15 cellular contexts compared by ENCODE assay signal in genomic region chr2:219661955-219662395, GRCh38. TPM values are rescaled to one million over a fixed set of nuclear protein-coding genes. Genes with fewer than 3 reads are reported as not detected.
DNase-seq lines count a peak whose midpoint lies in the region; ATAC-seq and TF ChIP-seq lines count a peak whose summit lies in the region.
"Had no signal": no experiment of that assay in that cellular context is flagged by ENCODE, and none has a peak within 500 bp of the region (broad histone marks: within the 10 kb centered on the region; RNA-seq: fewer than 3 reads in every experiment).

No MANE protein-coding gene starts in this region.

- peak overlapping the region; percentile 87 for H2AK5ac ChIP-seq in trophoblast cell (ENCODE audit: low read length)

- H3K18ac ChIP-seq in trophoblast cell (ENCODE audit: low read length): peak overlapping the region; percentile 55

- H3K4me3 Mint-ChIP-seq in naive thymus-derived CD4-positive, alpha-beta T cell: no peak overlapping the region
- H3K4me3 Mint-ChIP-seq: activated CD4-positive, alpha-beta T cell treated with anti-CD3 and anti-CD28 coated beads, Interleukin-2, amount 10 ng/mL, durations not matched to agents 7 days and 5 days; activated naive CD8-positive, alpha-beta T cell treated with anti-CD3 and anti-CD28 coated beads, Interleukin-2, amount 10 ng/mL, durations not matched to agents 7 days and 5 days had no signal

- peak overlapping the region; percentile 25 for H3K4ac ChIP-seq in trophoblast cell (ENCODE audit: low read depth, low read length)

- H3K27me3 Mint-ChIP-seq in naive thymus-derived CD4-positive, alpha-beta T cell: peaks cover 9 to 41% (median 20%) of the 10 kb centered on the region in 5 donors

- peaks cover 0 to 10% (median 4%) of the 10 kb centered on the region in 11 donors for H3K9me3 Mint-ChIP-seq in naive thymus-derived CD4-positive, alpha-beta T cell
- H3K9me3 Mint-ChIP-seq: activated CD4-positive, alpha-beta T cell treated with anti-CD3 and anti-CD28 coated beads, Interleukin-2, amount 10 ng/mL, durations not matched to agents 7 days and 5 days; activated naive CD8-positive, alpha-beta T cell treated with anti-CD3 and anti-CD28 coated beads, Interleukin-2, amount 10 ng/mL, durations not matched to agents 7 days and 5 days had no signal

- no peak for TF ChIP-seq CTCF in coronary artery (IDR thresholded peaks at IDR 0.05)
- TF ChIP-seq CTCF in ascending aorta (IDR thresholded peaks at IDR 0.05): no peak

- no peak overlapping the region for H3K9ac ChIP-seq in trophoblast cell (ENCODE audit: low read length)

- no peaks in the 10 kb centered on the region for H3K36me3 ChIP-seq in trophoblast cell (ENCODE audit: control insufficient read depth in 1 of 2, insufficient read depth in 2 of 2, low read length in 2 of 2)
- H3K36me3 ChIP-seq in ascending aorta: no peaks in the 10 kb centered on the region
- no peaks in the 10 kb centered on the region for H3K36me3 ChIP-seq in naive thymus-derived CD4-positive, alpha-beta T cell (ENCODE audit: control insufficient read depth in 2 of 3, insufficient read depth in 3 of 3, low read length in 3 of 3)
- H3K36me3 ChIP-seq: upper lobe of right lung had no signal

- no CpG with 5 or more reads among the region's 1 CpG for WGBS in trophoblast cell (ENCODE audit: extremely low coverage, insufficient coverage, insufficient read length)

- CTCF ChIA-PET in naive thymus-derived CD4-positive, alpha-beta T cell (lab: Charles Lee): no interaction called here

- H3K27me3 ChIP-seq in trophoblast cell (ENCODE audit: insufficient read depth, low read length) (no peaks in the 10 kb centered on the region), ascending aorta (no peaks in the 10 kb centered on the region)
- no peaks in the 10 kb centered on the region for H3K27me3 ChIP-seq in naive thymus-derived CD4-positive, alpha-beta T cell (ENCODE audit: control insufficient read depth in 2 of 2, insufficient read depth in 2 of 2, low read length in 2 of 2)
- H3K27me3 ChIP-seq: upper lobe of right lung had no signal

- no peak overlapping the region for H3K4me3 ChIP-seq in coronary artery
- no peak overlapping the region for H3K4me3 ChIP-seq in trophoblast cell (ENCODE audit: low read depth, low read length)
- H3K4me3 ChIP-seq in ascending aorta: no peak overlapping the region
- H3K4me3 ChIP-seq in naive thymus-derived CD4-positive, alpha-beta T cell (ENCODE audit: low read length): no peak overlapping the region
- H3K4me3 ChIP-seq: SK-N-MC, upper lobe of right lung had no signal

- peak; percentile 21 for ATAC-seq in GM18909 (IDR thresholded peaks at IDR 0.05; ENCODE audit: poor library complexity, unreplicated experiment)
- ATAC-seq in HG03280 (IDR thresholded peaks at IDR 0.05; ENCODE audit: unreplicated experiment): peak; percentile 14
- ATAC-seq in naive thymus-derived CD4-positive, alpha-beta T cell: no peak
- ATAC-seq in HG03439 (IDR thresholded peaks at IDR 0.05; ENCODE audit: unreplicated experiment): no peak
- ATAC-seq: upper lobe of right lung had no signal

- POLR2A ChIA-PET in naive thymus-derived CD4-positive, alpha-beta T cell (lab: Charles Lee): no interaction called here

- H4K8ac ChIP-seq in trophoblast cell (ENCODE audit: low read depth, low read length): peak overlapping the region; percentile 72

- intact Hi-C loops in ascending aorta (cut with DNase I): no loop called here
- intact Hi-C loops in naive thymus-derived CD4-positive, alpha-beta T cell (cut with micrococcal nuclease): no loop called here

- no peaks in the 10 kb centered on the region for H3K36me3 Mint-ChIP-seq in naive thymus-derived CD4-positive, alpha-beta T cell
- H3K36me3 Mint-ChIP-seq: activated naive CD8-positive, alpha-beta T cell treated with anti-CD3 and anti-CD28 coated beads, Interleukin-2, amount 10 ng/mL, durations not matched to agents 7 days and 5 days had no signal

- H3K4me1 ChIP-seq in trophoblast cell (ENCODE audit: control insufficient read depth in 1 of 2, insufficient read depth in 2 of 2, low read length in 2 of 2) (peaks cover 16 to 23% of the 10 kb centered on the region in 2 experiments), ascending aorta (peaks cover 0 to 4% of the 10 kb centered on the region in 2 donors)
- H3K4me1 ChIP-seq in naive thymus-derived CD4-positive, alpha-beta T cell (ENCODE audit: control insufficient read depth in 2 of 2, insufficient read depth in 2 of 2, low read length in 2 of 2): no peaks in the 10 kb centered on the region
- H3K4me1 ChIP-seq: upper lobe of right lung had no signal

- no peak overlapping the region for H3K27ac Mint-ChIP-seq in naive thymus-derived CD4-positive, alpha-beta T cell
- H3K27ac Mint-ChIP-seq: activated CD4-positive, alpha-beta T cell treated with anti-CD3 and anti-CD28 coated beads, Interleukin-2, amount 10 ng/mL, durations not matched to agents 7 days and 5 days; activated naive CD8-positive, alpha-beta T cell treated with anti-CD3 and anti-CD28 coated beads, Interleukin-2, amount 10 ng/mL, durations not matched to agents 7 days and 5 days had no signal

- H4K12ac ChIP-seq in trophoblast cell (ENCODE audit: low read depth, low read length): no peak overlapping the region

- H2AFZ ChIP-seq in trophoblast cell (ENCODE audit: insufficient read depth, low read length, poor library complexity): no peak overlapping the region

- H3K27ac ChIP-seq in coronary artery (no peak overlapping the region), trophoblast cell (ENCODE audit: low read depth, low read length) (peak overlapping the region; percentile 95), ascending aorta (no peak overlapping the region)
- H3K27ac ChIP-seq in naive thymus-derived CD4-positive, alpha-beta T cell (ENCODE audit: low read depth, low read length): no peak overlapping the region
- H3K27ac ChIP-seq: SK-N-MC, upper lobe of right lung had no signal

- H2BK120ac ChIP-seq in trophoblast cell (ENCODE audit: insufficient read depth, low read length, poor library complexity): peak overlapping the region; percentile 93

- peak overlapping the region; percentile 93 for H2BK5ac ChIP-seq in trophoblast cell (ENCODE audit: low read depth, low read length, poor library complexity)

- H3K79me1 ChIP-seq in trophoblast cell (ENCODE audit: low read length): peaks cover 32% of the 10 kb centered on the region

- H3K23ac ChIP-seq in trophoblast cell (ENCODE audit: low read length): no peak overlapping the region

- no peaks in the 10 kb centered on the region for H3K9me3 ChIP-seq in trophoblast cell (ENCODE audit: insufficient read depth, low read depth, low read length)
- no peaks in the 10 kb centered on the region for H3K9me3 ChIP-seq in ascending aorta
- no peaks in the 10 kb centered on the region for H3K9me3 ChIP-seq in naive thymus-derived CD4-positive, alpha-beta T cell (ENCODE audit: control insufficient read depth in 2 of 3, low read length in 3 of 3)
- H3K9me3 ChIP-seq: upper lobe of right lung had no signal

- peaks cover 0 to 2% (median 0%) of the 10 kb centered on the region in 7 donors for H3K4me1 Mint-ChIP-seq in naive thymus-derived CD4-positive, alpha-beta T cell
- H3K4me1 Mint-ChIP-seq: activated CD4-positive, alpha-beta T cell treated with anti-CD3 and anti-CD28 coated beads, Interleukin-2, amount 10 ng/mL, durations not matched to agents 7 days and 5 days; activated naive CD8-positive, alpha-beta T cell treated with anti-CD3 and anti-CD28 coated beads, Interleukin-2, amount 10 ng/mL, durations not matched to agents 7 days and 5 days had no signal

- DNase-seq in coronary artery (ENCODE audit: low spot score): peak; percentile 5
- peak; percentile 93 to 94 for DNase-seq in trophoblast cell
- DNase-seq in ascending aorta (ENCODE audit: low spot score in 2 of 2): no peak
- DNase-seq in naive thymus-derived CD4-positive, alpha-beta T cell: no peak
- no peak for DNase-seq in NCI-H2171 treated with DMSO at 0.1 percent for 48 hours (lab: John Stamatoyannopoulos, UW)
- DNase-seq: activated CD4-positive, alpha-beta T cell treated with anti-CD3 and anti-CD28 coated beads, Interleukin-2, amount 10 ng/mL, durations not matched to agents 7 days and 5 days; activated naive CD8-positive, alpha-beta T cell treated with anti-CD3 and anti-CD28 coated beads, Interleukin-2, amount 10 ng/mL, durations not matched to agents 7 days and 5 days; hippocampal formation; MV-4-11; NCI-H510A; upper lobe of right lung had no signal

- H4K91ac ChIP-seq in trophoblast cell (ENCODE audit: low read depth, low read length): peak overlapping the region; percentile 94

- H3K4me2 ChIP-seq in trophoblast cell (ENCODE audit: low read length): peak overlapping the region; percentile 40

- no peaks in the 10 kb centered on the region for H3K79me2 ChIP-seq in trophoblast cell (ENCODE audit: control insufficient read depth, insufficient read depth, low read length, poor library complexity)

- H2BK12ac ChIP-seq in trophoblast cell (ENCODE audit: low read length): peak overlapping the region; percentile 63

- peak overlapping the region; percentile 73 for H3K14ac ChIP-seq in trophoblast cell (ENCODE audit: low read length)

RNA-seq across cellular contexts. Expression of gene SLC4A3, which starts 34.5 kb away (rescaled TPM):
- polyA plus RNA-seq in trophoblast cell (2013): 8.9 and 9.4 TPM in 2 replicates
- total RNA-seq in ascending aorta: 1.8 TPM
- total RNA-seq in naive thymus-derived CD4-positive, alpha-beta T cell: 1 to 10 TPM in 1 of 5 experiments, under 1 TPM in 2, not detected in 2; 0.19 to 3.4 (median 0.34) TPM
- not detected for polyA plus RNA-seq in naive thymus-derived CD4-positive, alpha-beta T cell
- total RNA-seq: activated CD4-positive, alpha-beta T cell treated with anti-CD3 and anti-CD28 coated beads, Interleukin-2, amount 10 ng/mL, durations not matched to agents 7 days and 5 days; activated naive CD8-positive, alpha-beta T cell treated with anti-CD3 and anti-CD28 coated beads, Interleukin-2, amount 10 ng/mL, durations not matched to agents 7 days and 5 days had no signal

Comparison
In these comparisons a context has a peak if more than half of its experiments do, and no peak if none do; other contexts are left out.
1. ATAC-seq: peak in GM18909 (single experiment) and HG03280 (single experiment); none in naive thymus-derived CD4-positive, alpha-beta T cell (single experiment) and HG03439 (single experiment).
2. DNase-seq: peak in coronary artery (single experiment) and trophoblast cell (2 of 2); none in ascending aorta (0 of 2), naive thymus-derived CD4-positive, alpha-beta T cell (0 of 9) and NCI-H2171 treated with DMSO at 0.1 percent for 48 hours (single experiment).